Comparison of ENCODE assay signal across 3 cellular contexts in genomic region chr2:39362595-39362994, GRCh38.
TF ChIP-seq lines count a peak whose summit lies in the region.

No MANE protein-coding gene starts in this region.

TF ChIP-seq in A549, 52 proteins besides CTCF, POLR2A, EP300 and RAD21 (continued from another document):
- TF ChIP-seq ATOH8 (CRISPR knock-in tag; IDR thresholded peaks at IDR 0.05; ENCODE audit: low read depth) = no peak
- no peak for TF ChIP-seq REST (IDR thresholded peaks at IDR 0.05)
- TF ChIP-seq HDAC2 (IDR thresholded peaks at IDR 0.05) = peak; percentile 79
- TF ChIP-seq PHF8 (IDR thresholded peaks at IDR 0.05; ENCODE audit: borderline replicate concordance, low read depth) = no peak

TF ChIP-seq in HCT116, 20 proteins besides CTCF, POLR2A, EP300 and RAD21 (continued from another document):
- TF ChIP-seq REST (IDR thresholded peaks at IDR 0.05; ENCODE audit: low read depth) = no peak
- TF ChIP-seq MAX (IDR thresholded peaks at IDR 0.05) = no peak
TF ChIP-seq in HCT116: peak in this region for 1.

TF ChIP-seq in K562, 482 proteins besides CTCF, POLR2A, EP300 and RAD21 (continued from another document):
- TF ChIP-seq CUX1 (CRISPR knock-in tag; IDR thresholded peaks at IDR 0.05) (no peak), ZNF277 (CRISPR knock-in tag; IDR thresholded peaks at IDR 0.05; ENCODE audit: borderline replicate concordance) (no peak), SLC30A9 (CRISPR knock-in tag; IDR thresholded peaks at IDR 0.05) (no peak), PTBP1 (IDR thresholded peaks at IDR 0.05; ENCODE audit: low read depth, low read length) (no peak), ZNF436 (CRISPR knock-in tag; IDR thresholded peaks at IDR 0.05) (no peak), ZNF740 (CRISPR knock-in tag; IDR thresholded peaks at IDR 0.05) (no peak), ZNF740 (tag; IDR thresholded peaks at IDR 0.05) (no peak), RNF2 (IDR thresholded peaks at IDR 0.05) (no peak), GATAD2A (IDR thresholded peaks at IDR 0.05) (no peak), TRIM24 (IDR thresholded peaks at IDR 0.05) (0 out of 4 replicates have a peak, but pooled peaks of 1 of the 2 experiments have one; percentile 15), BACH1 (tag; IDR thresholded peaks at IDR 0.05) (no peak), ZNF518B (CRISPR knock-in tag; IDR thresholded peaks at IDR 0.05) (no peak), SMAD4 (CRISPR knock-in tag; conservative IDR thresholded peaks at IDR 0.05) (no peak), ZNF224 (CRISPR knock-in tag; IDR thresholded peaks at IDR 0.05) (no peak), ZNF766 (CRISPR knock-in tag; conservative IDR thresholded peaks at IDR 0.05) (no peak), RBM14 (IDR thresholded peaks at IDR 0.05; ENCODE audit: borderline replicate concordance, insufficient read depth, low read depth, low read length) (no peak), YY1 (IDR thresholded peaks at IDR 0.05; ENCODE audit: borderline replicate concordance in 1 of 3, control insufficient read depth in 1 of 3, extremely low read depth in 1 of 3, insufficient read depth in 3 of 3, insufficient read length in 1 of 3, insufficient replicate concordance in 2 of 3, low read depth in 1 of 3, low read length in 2 of 3) (no peak), PHF21A (IDR thresholded peaks at IDR 0.05; ENCODE audit: borderline replicate concordance, low read depth) (no peak), BRCA1 (IDR thresholded peaks at IDR 0.05) (no peak), BRCA1 (CRISPR knock-in tag; IDR thresholded peaks at IDR 0.05) (no peak), RBM25 (IDR thresholded peaks at IDR 0.05; ENCODE audit: low read depth, low read length, severe bottlenecking) (peak; percentile 33), ZNF146 (CRISPR knock-in tag; IDR thresholded peaks at IDR 0.05; ENCODE audit: unreplicated experiment) (no peak), SP1 (CRISPR knock-in tag; IDR thresholded peaks at IDR 0.05) (no peak), MYC (IDR thresholded peaks at IDR 0.05; ENCODE audit: low read depth, low read length) (no peak), MYC (CRISPR knock-in tag; IDR thresholded peaks at IDR 0.05; ENCODE audit: borderline replicate concordance, low read depth) (no peak), RFX5 (IDR thresholded peaks at IDR 0.05; ENCODE audit: low read depth, low read length) (no peak), BRF2 (IDR thresholded peaks at IDR 0.05; ENCODE audit: borderline replicate concordance, insufficient read depth, insufficient read length) (no peak), BRD9 (IDR thresholded peaks at IDR 0.05; ENCODE audit: low read depth, partially characterized antibody) (no peak), VEZF1 (CRISPR knock-in tag; IDR thresholded peaks at IDR 0.05) (no peak), ZFP36 (IDR thresholded peaks at IDR 0.05; ENCODE audit: low read depth, low read length, partially characterized antibody) (no peak), MTF1 (CRISPR knock-in tag; IDR thresholded peaks at IDR 0.05; ENCODE audit: borderline replicate concordance) (no peak), DDX20 (tag; IDR thresholded peaks at IDR 0.05; ENCODE audit: low read depth) (no peak)
